Comparison of ENCODE assay signal across 9 cellular contexts in genomic region chr2:44715671-44716077, GRCh38.
DNase-seq lines count a peak whose midpoint lies in the region; ATAC-seq, FAIRE-seq and TF ChIP-seq lines count a peak whose summit lies in the region.
"Had no signal": no experiment of that assay in that cellular context is flagged by ENCODE, and none has a peak within 500 bp of the region (broad histone marks: within the 10 kb centered on the region; RNA-seq: fewer than 3 reads in every experiment).

No MANE protein-coding gene starts in this region.

- H3K4me3 Mint-ChIP-seq in activated T-cell treated with anti-CD3 and anti-CD28 coated beads, Interleukin-2, amount 50 U/mL, for 72 hours = no peak overlapping the region
- H3K4me3 Mint-ChIP-seq: central memory CD8-positive, alpha-beta T cell had no signal

- in situ Hi-C loops in K562 (cut with MboI) = no loop called here

- H3K4me2 ChIP-seq in DND-41 (ENCODE audit: insufficient read depth, low read length) = no peak overlapping the region
- no peak overlapping the region for H3K4me2 ChIP-seq in K562 (ENCODE audit: insufficient read depth, low read length)

- no peak for TF ChIP-seq POLR2A in K562 (conservative IDR thresholded peaks at IDR 0.05)

- no peaks in the 10 kb centered on the region for H3K9me3 Mint-ChIP-seq in activated T-cell treated with anti-CD3 and anti-CD28 coated beads, Interleukin-2, amount 50 U/mL, for 72 hours
- H3K9me3 Mint-ChIP-seq: central memory CD8-positive, alpha-beta T cell had no signal

- no peak overlapping the region for H3K27ac ChIP-seq in DND-41 (ENCODE audit: low read length)
- no peak overlapping the region for H3K27ac ChIP-seq in K562 (ENCODE audit: extremely low read depth, low read depth, low read length)

- FAIRE-seq in K562 (lab: Jason Lieb, UNC) = no peak

- H3K4me3 ChIP-seq in DND-41 (ENCODE audit: low read depth in 1 of 2, low read length in 2 of 2) (no peak overlapping the region), K562 (no peak overlapping the region)

- H3K9ac ChIP-seq in DND-41 (ENCODE audit: low read depth, low read length) = no peak overlapping the region
- no peak overlapping the region for H3K9ac ChIP-seq in K562 (ENCODE audit: insufficient read depth in 1 of 2, low read depth in 2 of 2, low read length in 2 of 2)

- no TSS peak for BruUV-seq in K562 (replicated peaks; lab: Mats Ljungman, UMichigan)

- TF ChIP-seq CTCF in DND-41 (IDR thresholded peaks at IDR 0.05; ENCODE audit: borderline replicate concordance, extremely low read depth, low read length, poor library complexity, severe bottlenecking) = peak; percentile 39
- TF ChIP-seq CTCF in K562 (IDR thresholded peaks at IDR 0.05 in 2 of 3, conservative IDR thresholded peaks at IDR 0.05 in 1 of 3; ENCODE audit: insufficient read depth in 2 of 3, low read depth in 1 of 3, low read length in 3 of 3) = peak in 2 of 3 experiments; percentile 10 to 33; a peak in 2 of 6 replicates

- H3K9me3 ChIP-seq in DND-41 (ENCODE audit: insufficient read depth, low read length, severe bottlenecking) = no peaks in the 10 kb centered on the region
- no peaks in the 10 kb centered on the region for H3K9me3 ChIP-seq in K562 (replicated peaks; ENCODE audit: control insufficient read depth, insufficient read depth, low read depth, low read length)

- no peak overlapping the region for H2AFZ ChIP-seq in DND-41 (ENCODE audit: low read depth, low read length)
- no peak overlapping the region for H2AFZ ChIP-seq in K562 (ENCODE audit: low read depth, low read length)

- H4K20me1 ChIP-seq in DND-41 (ENCODE audit: insufficient read depth, low read length) (no peaks in the 10 kb centered on the region), K562 (replicated peaks; ENCODE audit: control insufficient read depth, insufficient read depth, low read length) (no peaks in the 10 kb centered on the region)

- H3K79me2 ChIP-seq in DND-41 (ENCODE audit: insufficient read depth, low read length) (no peaks in the 10 kb centered on the region), K562 (ENCODE audit: control insufficient read depth, insufficient read depth, low read length) (no peaks in the 10 kb centered on the region)

- peak; percentile 5 for DNase-seq in DND-41
- peak; percentile 51 for DNase-seq in NCI-H1092 treated with DMSO at 0.1 percent for 48 hours (lab: John Stamatoyannopoulos, UW)
- no peak for DNase-seq in K562 (ENCODE audit: extremely low read depth in 1 of 4, low spot score in 3 of 4)
- DNase-seq in medulla oblongata (ENCODE audit: extremely low spot score) = peak; percentile 53
- DNase-seq in activated T-cell treated with anti-CD3 and anti-CD28 coated beads, Interleukin-2, amount 50 U/mL, for 72 hours = no peak
- DNase-seq in effector CD4-positive, alpha-beta T cell = no peak
- DNase-seq in CD1c-positive myeloid dendritic cell (ENCODE audit: extremely low spot score) = no peak

- no peaks in the 10 kb centered on the region for H3K36me3 Mint-ChIP-seq in activated T-cell treated with anti-CD3 and anti-CD28 coated beads, Interleukin-2, amount 50 U/mL, for 72 hours (ENCODE audit: insufficient read depth in 2 of 2)

- no peak overlapping the region for H3K27ac Mint-ChIP-seq in activated T-cell treated with anti-CD3 and anti-CD28 coated beads, Interleukin-2, amount 50 U/mL, for 72 hours

- 0% methylated on average over 2 of the region's 3 CpGs for WGBS in K562 (ENCODE audit: insufficient coverage, low coverage, missing lambda C conversion rate)

- no peaks in the 10 kb centered on the region for H3K9me1 ChIP-seq in K562 (ENCODE audit: control insufficient read depth, insufficient read depth, low read length)

- H3K36me3 ChIP-seq in DND-41 (ENCODE audit: insufficient read depth, low read length) (no peaks in the 10 kb centered on the region), K562 (ENCODE audit: control insufficient read depth, insufficient read depth, low read length) (no peaks in the 10 kb centered on the region)

- no peaks in the 10 kb centered on the region for H3K27me3 Mint-ChIP-seq in activated T-cell treated with anti-CD3 and anti-CD28 coated beads, Interleukin-2, amount 50 U/mL, for 72 hours (ENCODE audit: low read depth)
- H3K27me3 Mint-ChIP-seq: central memory CD8-positive, alpha-beta T cell had no signal

- H3K4me1 ChIP-seq in DND-41 (ENCODE audit: insufficient read depth, low read length) (no peaks in the 10 kb centered on the region), K562 (replicated peaks in 1 of 2; ENCODE audit: control insufficient read depth in 2 of 2, insufficient read depth in 2 of 2, low read length in 2 of 2) (no peaks in the 10 kb centered on the region)

- no peaks in the 10 kb centered on the region for H3K27me3 ChIP-seq in DND-41 (ENCODE audit: insufficient read depth, low read length, poor library complexity)
- H3K27me3 ChIP-seq in K562 (ENCODE audit: control insufficient read depth in 2 of 2, insufficient read depth in 2 of 2, low read length in 2 of 2) = no peaks in the 10 kb centered on the region

- ATAC-seq in DND-41 (ENCODE audit: insufficient read depth, low read depth) (no peak; the same call in 2 of the 3 replicates), K562 (no peak), GM21825 (IDR thresholded peaks at IDR 0.05; ENCODE audit: unreplicated experiment) (no peak)
- no peak for ATAC-seq in activated T-cell treated with anti-CD3 and anti-CD28 coated beads, Interleukin-2, amount 50 U/mL, for 72 hours (replicated peaks in 1 of 2)

- TF ChIP-seq RAD21 in K562 (CRISPR knock-in tag; conservative IDR thresholded peaks at IDR 0.05 in 1 of 2, IDR thresholded peaks at IDR 0.05 in 1 of 2) = peak in 1 of 2 experiments; percentile 16; a peak in 1 of 4 replicates

- CTCF ChIA-PET in K562 (lab: Yijun Ruan, JAX; ENCODE audit: low intra/inter-chr PET ratio) = interaction anchor here (0.6 to 1.4 kb wide), 2 partner anchors 236 kb away, joined by 3 to 9 read pairs; no protein-coding TSS in a partner anchor

- no peak for TF ChIP-seq EP300 in K562 (IDR thresholded peaks at IDR 0.05; ENCODE audit: low read length)

- intact Hi-C loops in K562 (cut with micrococcal nuclease) = loop anchor here (5.0 kb wide), 1 partner anchor 323 kb away; no protein-coding TSS in a partner anchor

- H3K4me1 Mint-ChIP-seq in activated T-cell treated with anti-CD3 and anti-CD28 coated beads, Interleukin-2, amount 50 U/mL, for 72 hours (ENCODE audit: low read depth) = no peaks in the 10 kb centered on the region
- H3K4me1 Mint-ChIP-seq: central memory CD8-positive, alpha-beta T cell had no signal

- POLR2A ChIA-PET in K562 (lab: Yijun Ruan, JAX) = no interaction called here

TF ChIP-seq in K562, 482 proteins besides CTCF, POLR2A, EP300 and RAD21:
- peak; percentile 15; the same call in 1 of the 2 replicates for TF ChIP-seq ZNF384 (IDR thresholded peaks at IDR 0.05; ENCODE audit: low read depth, low read length)
- TF ChIP-seq TRIM28 (IDR thresholded peaks at IDR 0.05) = no peak

Comparison
In these comparisons a context has a peak if more than half of its experiments do, and no peak if none do; other contexts are left out.
1. DNase-seq: peak in DND-41 (single experiment), NCI-H1092 treated with DMSO at 0.1 percent for 48 hours (single experiment) and medulla oblongata (single experiment); none in K562 (0 of 4), activated T-cell treated with anti-CD3 and anti-CD28 coated beads, Interleukin-2, amount 50 U/mL, for 72 hours (0 of 2), effector CD4-positive, alpha-beta T cell (single experiment) and CD1c-positive myeloid dendritic cell (single experiment).